In the genomic region with DNA sequence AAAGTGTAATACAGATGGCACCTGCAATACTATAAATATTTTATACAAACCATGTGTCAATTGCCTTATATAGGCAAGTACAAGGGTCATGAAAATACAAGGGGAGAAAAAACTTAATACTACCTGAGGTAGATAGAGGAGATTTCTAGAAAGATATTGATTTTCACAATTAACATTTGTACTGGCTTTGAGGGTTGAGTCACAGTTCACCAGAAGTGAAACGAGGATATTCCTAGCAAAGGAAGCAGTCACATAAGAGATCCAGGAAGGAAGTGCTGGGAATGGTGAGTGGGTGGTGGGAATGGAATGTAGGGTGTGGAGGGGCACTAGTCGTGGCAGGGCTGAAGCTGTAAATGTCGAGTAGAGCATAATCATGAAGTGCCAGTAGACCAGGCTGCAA, we compare ENCODE assay signal across 22 cellular contexts.
A peak's percentile ranks its signal among the peaks of the same experiment; 100 is the strongest.
DNase-seq lines count a peak whose midpoint lies in the region; ATAC-seq, FAIRE-seq and TF ChIP-seq lines count a peak whose summit lies in the region.
"Had no signal": no experiment of that assay in that cellular context is flagged by ENCODE, and none has a peak within 500 bp of the region (broad histone marks: within the 10 kb centered on the region; RNA-seq: fewer than 3 reads in every experiment).

No MANE protein-coding gene starts in this region.

- POLR2A ChIA-PET in endothelial cell of umbilical vein (lab: Charles Lee): no interaction called here

- peak; percentile 86 for ATAC-seq in mucosa of descending colon
- ATAC-seq in stimulated activated naive B cell treated with anti-CD40 and anti-IgM and Interleukin-4, amounts not matched to agents 10 μg/mL and 1 μg/mL and 100 μg/mL, for 72 hours (replicated peaks): no peak
- ATAC-seq: psoas muscle had no signal

- H4K20me1 ChIP-seq in endothelial cell of umbilical vein (replicated peaks; ENCODE audit: control insufficient read depth, extremely low read depth, insufficient read depth, low read length): no peaks in the 10 kb centered on the region

- intact Hi-C loops in endothelial cell of umbilical vein (cut with micrococcal nuclease): no loop called here
- intact Hi-C loops in mucosa of descending colon (cut with DNase I, micrococcal nuclease): no loop called here

- FAIRE-seq in endothelial cell of umbilical vein (lab: Jason Lieb, UNC) (peak; percentile 67), RCC 7860 (lab: Jason Lieb, UNC) (no peak)

- H2AFZ ChIP-seq in endothelial cell of umbilical vein (ENCODE audit: low read depth, low read length): peak overlapping the region; percentile 71

- no peaks in the 10 kb centered on the region for H3K36me3 Mint-ChIP-seq in stimulated activated naive B cell treated with anti-CD40 and anti-IgM and Interleukin-4, amounts not matched to agents 10 μg/mL and 1 μg/mL and 100 μg/mL, for 72 hours
- H3K36me3 Mint-ChIP-seq: immature natural killer cell, memory B cell had no signal

- CTCF ChIA-PET in endothelial cell of umbilical vein (lab: Charles Lee): interaction anchor here (1.0 kb wide), 1 partner anchor 57 kb away, joined by 3 read pairs; no protein-coding TSS in a partner anchor

- H3K27me3 ChIP-seq in endothelial cell of umbilical vein (ENCODE audit: control insufficient read depth in 2 of 2, insufficient read depth in 2 of 2, low read length in 2 of 2): no peaks in the 10 kb centered on the region
- H3K27me3 ChIP-seq: SJSA1 had no signal

- H3K4me1 Mint-ChIP-seq in stimulated activated naive B cell treated with anti-CD40 and anti-IgM and Interleukin-4, amounts not matched to agents 10 μg/mL and 1 μg/mL and 100 μg/mL, for 72 hours: no peaks in the 10 kb centered on the region
- H3K4me1 Mint-ChIP-seq: immature natural killer cell, memory B cell, neural crest cell had no signal

- H3K4me2 ChIP-seq in endothelial cell of umbilical vein (ENCODE audit: insufficient read depth, low read length): peak overlapping the region; percentile 1

- TF ChIP-seq POLR2A in endothelial cell of umbilical vein (IDR thresholded peaks at IDR 0.05; ENCODE audit: low read depth, low read length): no peak

- H3K36me3 ChIP-seq in endothelial cell of umbilical vein (ENCODE audit: control insufficient read depth in 2 of 2, extremely low read depth in 1 of 2, insufficient read depth in 2 of 2, low read length in 2 of 2) (no peaks in the 10 kb centered on the region), mucosa of descending colon (ENCODE audit: low read depth) (no peaks in the 10 kb centered on the region)
- H3K36me3 ChIP-seq: SJSA1, thoracic aorta had no signal

- H3K27me3 Mint-ChIP-seq in stimulated activated naive B cell treated with anti-CD40 and anti-IgM and Interleukin-4, amounts not matched to agents 10 μg/mL and 1 μg/mL and 100 μg/mL, for 72 hours: no peaks in the 10 kb centered on the region
- H3K27me3 Mint-ChIP-seq: memory B cell had no signal

- H3K4me3 ChIP-seq in endothelial cell of umbilical vein (replicated peaks in 1 of 3; ENCODE audit: insufficient read depth in 1 of 3, low read depth in 1 of 3, low read length in 3 of 3) (no peak overlapping the region), mucosa of descending colon (no peak overlapping the region)
- H3K4me3 ChIP-seq: psoas muscle, SJSA1, thoracic aorta had no signal

- H3K79me2 ChIP-seq in endothelial cell of umbilical vein (ENCODE audit: control insufficient read depth, insufficient read depth, low read length): no peaks in the 10 kb centered on the region

- no peak overlapping the region for H3K27ac Mint-ChIP-seq in stimulated activated naive B cell treated with anti-CD40 and anti-IgM and Interleukin-4, amounts not matched to agents 10 μg/mL and 1 μg/mL and 100 μg/mL, for 72 hours
- H3K27ac Mint-ChIP-seq: activated T-helper 2 cell treated with anti-CD3 and anti-CD28 coated beads, Interferon-gamma antibody, Interleukin-2, Interleukin-4, amounts not matched to agents 10 μg/mL and 5 μg/mL and 100 μg/mL, durations not matched to agents 14 hours and 24 hours and 36 hours; immature natural killer cell; memory B cell had no signal

- peaks cover 17% of the 10 kb centered on the region for H3K4me1 ChIP-seq in endothelial cell of umbilical vein (ENCODE audit: control insufficient read depth, extremely low read depth, insufficient read depth, low read length)
- no peaks in the 10 kb centered on the region for H3K4me1 ChIP-seq in mucosa of descending colon (ENCODE audit: low read depth)
- H3K4me1 ChIP-seq: SJSA1 had no signal

- no peaks in the 10 kb centered on the region for H3K9me1 ChIP-seq in endothelial cell of umbilical vein (replicated peaks; ENCODE audit: control insufficient read depth, extremely low read depth, insufficient read depth, low read length)

- peak overlapping the region; percentile 47 for H3K27ac ChIP-seq in endothelial cell of umbilical vein (ENCODE audit: insufficient read depth, low read depth, low read length)
- H3K27ac ChIP-seq: C4-2B, psoas muscle, SJSA1, thoracic aorta had no signal

- H3K9me3 ChIP-seq in endothelial cell of umbilical vein (replicated peaks; ENCODE audit: control insufficient read depth, insufficient read depth, low read length) (no peaks in the 10 kb centered on the region), mucosa of descending colon (no peaks in the 10 kb centered on the region)
- H3K9me3 ChIP-seq: psoas muscle, SJSA1, thoracic aorta had no signal

- no peak overlapping the region for H3K4me3 Mint-ChIP-seq in stimulated activated naive B cell treated with anti-CD40 and anti-IgM and Interleukin-4, amounts not matched to agents 10 μg/mL and 1 μg/mL and 100 μg/mL, for 72 hours
- H3K4me3 Mint-ChIP-seq: immature natural killer cell, memory B cell, neural crest cell had no signal

- TF ChIP-seq CTCF in endothelial cell of umbilical vein (IDR thresholded peaks at IDR 0.05; ENCODE audit: extremely low read depth in 1 of 2, insufficient read depth in 1 of 2, low read depth in 1 of 2, low read length in 2 of 2) (no peak), mucosa of descending colon (IDR thresholded peaks at IDR 0.05) (no peak)

- no peak overlapping the region for H3K9ac ChIP-seq in endothelial cell of umbilical vein (replicated peaks; ENCODE audit: extremely low read depth, insufficient read depth, low read length)

- H3K9me3 Mint-ChIP-seq in stimulated activated naive B cell treated with anti-CD40 and anti-IgM and Interleukin-4, amounts not matched to agents 10 μg/mL and 1 μg/mL and 100 μg/mL, for 72 hours: no peaks in the 10 kb centered on the region
- H3K9me3 Mint-ChIP-seq: activated T-helper 2 cell treated with anti-CD3 and anti-CD28 coated beads, Interferon-gamma antibody, Interleukin-2, Interleukin-4, amounts not matched to agents 10 μg/mL and 5 μg/mL and 100 μg/mL, durations not matched to agents 14 hours and 24 hours and 36 hours; immature natural killer cell; memory B cell; neural crest cell had no signal

- DNase-seq in EL (peak; percentile 24), NCI-H226 (peak; percentile 18), endothelial cell of umbilical vein (ENCODE audit: low read depth, low spot score) (peak; percentile 47), mucosa of descending colon (peak in 1 of 3 donors; percentile 22), midbrain (lab: John Stamatoyannopoulos, UW) (no peak), RCC 7860 (ENCODE audit: low spot score) (no peak)
- DNase-seq in stimulated activated naive B cell treated with anti-CD40 and anti-IgM and Interleukin-4, amounts not matched to agents 10 μg/mL and 1 μg/mL and 100 μg/mL, for 72 hours: no peak
- no peak for DNase-seq in activated CD4-positive, alpha-beta T cell treated with anti-CD3 and anti-CD28 coated beads, Interleukin-2, amount 50 U/mL, for 4 hours
- DNase-seq: activated CD8-positive, alpha-beta memory T cell treated with anti-CD3 and anti-CD28 coated beads for 24 hours; DMS153; head of caudate nucleus; immature natural killer cell; IMR-90; NCI-H2029; NCI-H526 treated with DMSO at 0.1 percent for 48 hours; psoas muscle had no signal

- BruUV-seq in endothelial cell of umbilical vein (replicated peaks; lab: Mats Ljungman, UMichigan): no TSS peak

- dilution Hi-C loops in endothelial cell of umbilical vein (cut with MboI; ENCODE audit: extremely low pct_ligation_motif_present, low sequenced_read_pairs): no loop called here

TF ChIP-seq in endothelial cell of umbilical vein, 7 proteins besides CTCF, POLR2A, EP300 and RAD21:
- TF ChIP-seq POLR2AphosphoS5 (IDR thresholded peaks at IDR 0.05; ENCODE audit: insufficient read depth, low read depth, low read length): peak; percentile 53
- TF ChIP-seq JUN (IDR thresholded peaks at IDR 0.05; ENCODE audit: borderline replicate concordance, insufficient read depth, insufficient read length, low read depth): peak; percentile 28
- TF ChIP-seq, protein P1, sequence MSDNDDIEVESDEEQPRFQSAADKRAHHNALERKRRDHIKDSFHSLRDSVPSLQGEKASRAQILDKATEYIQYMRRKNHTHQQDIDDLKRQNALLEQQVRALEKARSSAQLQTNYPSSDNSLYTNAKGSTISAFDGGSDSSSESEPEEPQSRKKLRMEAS (IDR thresholded peaks at IDR 0.05; ENCODE audit: insufficient read depth, insufficient read length): no peak
- TF ChIP-seq FOS (IDR thresholded peaks at IDR 0.05; ENCODE audit: borderline replicate concordance, insufficient read depth, low read length): peak; percentile 69
- no peak for TF ChIP-seq MYC (IDR thresholded peaks at IDR 0.05; ENCODE audit: low read depth, low read length)
- no peak for TF ChIP-seq EZH2 (IDR thresholded peaks at IDR 0.05; ENCODE audit: borderline replicate concordance, low read depth, low read length, severe bottlenecking)
- peak; percentile 54 for TF ChIP-seq GATA2 (IDR thresholded peaks at IDR 0.05; ENCODE audit: insufficient read depth, insufficient read length, low read depth, low read length)

Comparison
In these comparisons a context has a peak if more than half of its experiments do, and no peak if none do; other contexts are left out.
1. DNase-seq: peak in EL (single experiment), NCI-H226 (single experiment) and endothelial cell of umbilical vein (single experiment); none in midbrain (single experiment), stimulated activated naive B cell treated with anti-CD40 and anti-IgM and Interleukin-4, amounts not matched to agents 10 μg/mL and 1 μg/mL and 100 μg/mL, for 72 hours (single experiment), activated CD4-positive, alpha-beta T cell treated with anti-CD3 and anti-CD28 coated beads, Interleukin-2, amount 50 U/mL, for 4 hours (0 of 2) and RCC 7860 (single experiment).